19 cellular contexts compared by ENCODE assay signal in genomic region chr5:9658726-9659125, GRCh38. TPM values are rescaled to one million over a fixed set of nuclear protein-coding genes. Genes with fewer than 3 reads are reported as not detected.
A peak's percentile ranks its signal among the peaks of the same experiment; 100 is the strongest.
DNase-seq lines count a peak whose midpoint lies in the region; ATAC-seq, FAIRE-seq and TF ChIP-seq lines count a peak whose summit lies in the region.
"Had no signal": no experiment of that assay in that cellular context is flagged by ENCODE, and none has a peak within 500 bp of the region (broad histone marks: within the 10 kb centered on the region; RNA-seq: fewer than 3 reads in every experiment).

No MANE protein-coding gene starts in this region.

- no peaks in the 10 kb centered on the region for H3K27me3 Mint-ChIP-seq in astrocyte (ENCODE audit: low read depth, unreplicated experiment)

- no peaks in the 10 kb centered on the region for H3K36me3 ChIP-seq in astrocyte (ENCODE audit: insufficient read depth, low read length)
- H3K36me3 ChIP-seq: BE2C, MG63, SJSA1 had no signal

- H3K4me3 ChIP-seq in astrocyte (ENCODE audit: insufficient read depth, low read depth, low read length): no peak overlapping the region
- H3K4me3 ChIP-seq in fibroblast of villous mesenchyme (ENCODE audit: low read depth, low read length): no peak overlapping the region
- H3K4me3 ChIP-seq: A549, MG63, SJSA1 had no signal

- H3K27ac ChIP-seq in astrocyte (ENCODE audit: low read depth, low read length): no peak overlapping the region
- H3K27ac ChIP-seq: A549, SJSA1 had no signal

- no peak overlapping the region for H3K9ac ChIP-seq in astrocyte (ENCODE audit: low read length)

- no peaks in the 10 kb centered on the region for H3K9me3 ChIP-seq in astrocyte (ENCODE audit: insufficient read depth, low read depth, low read length)
- H3K9me3 ChIP-seq: A549, BE2C, MG63 had no signal

- no peaks in the 10 kb centered on the region for H3K36me3 Mint-ChIP-seq in astrocyte (ENCODE audit: low read depth, unreplicated experiment)
- H3K36me3 Mint-ChIP-seq: CD8-positive, alpha-beta T cell had no signal

- peaks cover 4% of the 10 kb centered on the region for H3K9me3 Mint-ChIP-seq in astrocyte (ENCODE audit: unreplicated experiment)

- peaks cover 26% of the 10 kb centered on the region for H3K4me1 Mint-ChIP-seq in astrocyte (ENCODE audit: low read depth, unreplicated experiment)

- DNase-seq in AG09319 (ENCODE audit: extremely low read depth, low read depth): peak; percentile 75
- peak; percentile 56 for DNase-seq in GM04504 (ENCODE audit: low read depth)
- DNase-seq in astrocyte (ENCODE audit: low read depth): no peak
- DNase-seq in fibroblast of villous mesenchyme (ENCODE audit: low read depth): peak; percentile 36
- no peak for DNase-seq in activated CD4-positive, alpha-beta T cell treated with anti-CD3 and anti-CD28 coated beads, Interleukin-2, amount 50 U/mL, for 1 hour
- no peak for DNase-seq in head of caudate nucleus
- DNase-seq: BE2C; CD8-positive, alpha-beta T cell; MG63; NCI-H1092 treated with DMSO at 0.1 percent for 48 hours; NCI-H1694; NCI-H748 treated with DMSO at 0.1 percent for 48 hours; OCI-M1 had no signal

- H3K4me2 ChIP-seq in astrocyte (ENCODE audit: low read length): no peak overlapping the region
- H3K4me2 ChIP-seq: A549 had no signal

- H4K20me1 ChIP-seq in astrocyte (ENCODE audit: insufficient read depth, low read length): no peaks in the 10 kb centered on the region

- FAIRE-seq in astrocyte (lab: Jason Lieb, UNC): peak; percentile 63
- FAIRE-seq: A549, H1 had no signal

- H3K4me3 Mint-ChIP-seq in astrocyte (ENCODE audit: unreplicated experiment): no peak overlapping the region
- H3K4me3 Mint-ChIP-seq: CD8-positive, alpha-beta T cell had no signal

- intact Hi-C loops in head of caudate nucleus (cut with DNase I): no loop called here

- ATAC-seq in GM21723 (IDR thresholded peaks at IDR 0.05; ENCODE audit: unreplicated experiment): no peak
- no peak for ATAC-seq in HG03095 (IDR thresholded peaks at IDR 0.05; ENCODE audit: unreplicated experiment)
- ATAC-seq: A549; CD8-positive, alpha-beta T cell had no signal

- peaks cover 6% of the 10 kb centered on the region for H3K4me1 ChIP-seq in astrocyte (ENCODE audit: insufficient read depth, low read length)
- H3K4me1 ChIP-seq: A549, BE2C had no signal

- no peaks in the 10 kb centered on the region for H3K79me2 ChIP-seq in astrocyte (ENCODE audit: insufficient read depth, low read length)

- TF ChIP-seq CTCF in AG09319 (IDR thresholded peaks at IDR 0.05; ENCODE audit: low read depth, low read length) (no peak), astrocyte (IDR thresholded peaks at IDR 0.05; ENCODE audit: insufficient read depth, low read depth, low read length) (no peak), fibroblast of villous mesenchyme (IDR thresholded peaks at IDR 0.05; ENCODE audit: insufficient read depth, low read depth, low read length) (no peak)

- H3K27ac Mint-ChIP-seq in astrocyte (ENCODE audit: unreplicated experiment): no peak overlapping the region
- H3K27ac Mint-ChIP-seq: CD8-positive, alpha-beta T cell had no signal

- no peaks in the 10 kb centered on the region for H3K27me3 ChIP-seq in astrocyte (ENCODE audit: insufficient read depth, low read length)
- H3K27me3 ChIP-seq: BE2C, MG63, SJSA1 had no signal

- H2AFZ ChIP-seq in astrocyte (ENCODE audit: low read depth, low read length): no peak overlapping the region

RNA-seq across cellular contexts. Expression of gene TAS2R1, which starts 28.6 kb away (rescaled TPM):
- not detected in 2 replicates for total RNA-seq in astrocyte
- total RNA-seq in fibroblast of villous mesenchyme: 0.32 and 0.43 TPM in 2 replicates
- total RNA-seq: CD8-positive, alpha-beta T cell; G401; H1; SJSA1 had no signal

Comparison
In these comparisons a context has a peak if more than half of its experiments do, and no peak if none do; other contexts are left out.
1. DNase-seq: peak in AG09319 (single experiment), GM04504 (single experiment) and fibroblast of villous mesenchyme (single experiment); none in astrocyte (single experiment), activated CD4-positive, alpha-beta T cell treated with anti-CD3 and anti-CD28 coated beads, Interleukin-2, amount 50 U/mL, for 1 hour (single experiment) and head of caudate nucleus (0 of 42).